In the genomic region with DNA sequence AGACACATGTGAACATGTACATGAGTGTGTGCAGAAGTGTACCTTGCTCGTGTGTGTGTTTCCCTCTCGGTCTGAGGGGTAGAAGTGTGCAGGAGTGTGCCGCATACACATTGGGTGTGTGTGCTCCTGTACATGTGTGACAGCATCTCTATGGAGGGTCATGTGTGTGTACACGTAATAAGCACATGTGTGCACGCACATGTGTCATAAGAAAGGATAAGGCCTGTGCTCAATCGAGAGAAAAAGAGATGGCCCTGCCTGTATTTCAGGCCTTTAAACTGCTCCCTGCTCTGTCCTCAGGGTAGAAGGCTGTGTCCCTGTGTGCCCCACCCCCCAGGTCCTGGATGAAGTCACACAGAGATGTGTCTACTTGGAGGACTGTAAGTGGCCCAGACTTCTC, we compare ENCODE assay signal across 24 cellular contexts.
"Had no signal": no experiment of that assay in that cellular context is flagged by ENCODE, and none has a peak within 500 bp of the region (broad histone marks: within the 10 kb centered on the region; RNA-seq: fewer than 3 reads in every experiment).

No MANE protein-coding gene starts in this region.

- H3K36me3 ChIP-seq: neural progenitor cell, sigmoid colon, thoracic aorta, tibial nerve, upper lobe of left lung had no signal

- H3K9me3 Mint-ChIP-seq: effector memory CD8-positive, alpha-beta T cell; mesothelial cell of epicardium; naive thymus-derived CD4-positive, alpha-beta T cell; nephron; neural progenitor cell; stimulated activated memory B cell treated with anti-CD40 and anti-IgM and Interleukin-4, amounts not matched to agents 10 μg/mL and 1 μg/mL and 100 μg/mL, for 72 hours had no signal

- H3K27me3 ChIP-seq: neural progenitor cell, sigmoid colon, tibial nerve, upper lobe of left lung had no signal

- FAIRE-seq: endometrium, frontal cortex, kidney had no signal

- H3K4me1 ChIP-seq: neural progenitor cell, parathyroid adenoma, sigmoid colon, tibial nerve, upper lobe of left lung had no signal

- H3K36me3 Mint-ChIP-seq: mesothelial cell of epicardium; naive thymus-derived CD4-positive, alpha-beta T cell; neural progenitor cell; stimulated activated memory B cell treated with anti-CD40 and anti-IgM and Interleukin-4, amounts not matched to agents 10 μg/mL and 1 μg/mL and 100 μg/mL, for 72 hours had no signal

- H3K9me3 ChIP-seq: mucosa of descending colon, sigmoid colon, thoracic aorta, tibial nerve, upper lobe of left lung had no signal

- H3K9ac ChIP-seq: neural progenitor cell, parathyroid adenoma had no signal

- H3K79me2 ChIP-seq: parathyroid adenoma had no signal

- ATAC-seq: effector memory CD8-positive, alpha-beta T cell; left lobe of liver; mucosa of descending colon; naive thymus-derived CD4-positive, alpha-beta T cell; stimulated activated memory B cell treated with anti-CD40 and anti-IgM and Interleukin-4, amounts not matched to agents 10 μg/mL and 1 μg/mL and 100 μg/mL, for 72 hours; stimulated activated naive CD8-positive, alpha-beta T cell treated with anti-CD3 and anti-CD28 coated beads, Interleukin-15, Interleukin-2, amounts not matched to agents 100 U/mL and 50 U/mL, for 24 hours had no signal

- H3K4me3 ChIP-seq: coronary artery, mucosa of descending colon, neural progenitor cell, sigmoid colon, thoracic aorta, tibial nerve, upper lobe of left lung had no signal

- H3K27ac ChIP-seq: coronary artery, neural progenitor cell, parathyroid adenoma, sigmoid colon, thoracic aorta, tibial nerve, upper lobe of left lung had no signal

- H3K27ac Mint-ChIP-seq: effector memory CD8-positive, alpha-beta T cell; mesothelial cell of epicardium; naive thymus-derived CD4-positive, alpha-beta T cell; nephron; neural progenitor cell; progenitor cell of endocrine pancreas; stimulated activated memory B cell treated with anti-CD40 and anti-IgM and Interleukin-4, amounts not matched to agents 10 μg/mL and 1 μg/mL and 100 μg/mL, for 72 hours had no signal

- H3K4me1 Mint-ChIP-seq: mesothelial cell of epicardium; neural progenitor cell; stimulated activated memory B cell treated with anti-CD40 and anti-IgM and Interleukin-4, amounts not matched to agents 10 μg/mL and 1 μg/mL and 100 μg/mL, for 72 hours had no signal

- H3K4me2 ChIP-seq: neural progenitor cell had no signal

- DNase-seq: dermis blood vessel endothelial cell; effector memory CD8-positive, alpha-beta T cell; erythroblast; kidney; mesenchymal stem cell; mucosa of descending colon; naive thymus-derived CD4-positive, alpha-beta T cell; sigmoid colon; stimulated activated CD4-positive, alpha-beta T cell treated with anti-CD3 and anti-CD28 coated beads, Interleukin-2, amount 100 ng/mL, for 24 hours; stimulated activated CD4-positive, alpha-beta T cell treated with anti-CD3 and anti-CD28 coated beads, Interleukin-4, amount 100 ng/mL, for 24 hours; stimulated activated naive CD8-positive, alpha-beta T cell treated with anti-CD3 and anti-CD28 coated beads, Interleukin-15, Interleukin-2, amounts not matched to agents 100 U/mL and 50 U/mL, for 24 hours had no signal

- H3K4me3 Mint-ChIP-seq: effector memory CD8-positive, alpha-beta T cell; mesothelial cell of epicardium; naive thymus-derived CD4-positive, alpha-beta T cell; nephron; neural progenitor cell; stimulated activated memory B cell treated with anti-CD40 and anti-IgM and Interleukin-4, amounts not matched to agents 10 μg/mL and 1 μg/mL and 100 μg/mL, for 72 hours had no signal

- H2AFZ ChIP-seq: neural progenitor cell, parathyroid adenoma had no signal
